Comparison of ENCODE assay signal across 7 cellular contexts in genomic region chr6:106251531-106252255, GRCh38.
DNase-seq lines count a peak whose midpoint lies in the region; ATAC-seq and TF ChIP-seq lines count a peak whose summit lies in the region.
"Not testable (repeated sequence)": the region's sequence is repeated elsewhere in the genome, so short reads cannot be mapped to it uniquely, and the experiment has no call there.

No MANE protein-coding gene starts in this region.

- H3K4me1 Mint-ChIP-seq in activated naive CD4-positive, alpha-beta T cell treated with anti-CD3 and anti-CD28 coated beads, Interleukin-2, amount 10 ng/mL, durations not matched to agents 7 days and 5 days = not testable (repeated sequence)
- H3K4me1 Mint-ChIP-seq in chondrocyte (ENCODE audit: low read depth) = peaks cover 48% of the 10 kb centered on the region

- H3K9me3 Mint-ChIP-seq in activated naive CD4-positive, alpha-beta T cell treated with anti-CD3 and anti-CD28 coated beads, Interleukin-2, amount 10 ng/mL, durations not matched to agents 7 days and 5 days; chondrocyte (ENCODE audit: low read depth): not testable (repeated sequence)

- TF ChIP-seq CTCF in chondrocyte (IDR thresholded peaks at IDR 0.05); foreskin fibroblast (IDR thresholded peaks at IDR 0.05; ENCODE audit: low read depth, low read length): not testable (repeated sequence)

- not testable (repeated sequence) for H3K36me3 ChIP-seq in MG63

- H3K4me3 Mint-ChIP-seq in activated naive CD4-positive, alpha-beta T cell treated with anti-CD3 and anti-CD28 coated beads, Interleukin-2, amount 10 ng/mL, durations not matched to agents 7 days and 5 days = not testable (repeated sequence)
- H3K4me3 Mint-ChIP-seq in chondrocyte (ENCODE audit: unreplicated experiment) = peak overlapping the region; percentile 31

- peaks cover 14% of the 10 kb centered on the region for H3K36me3 Mint-ChIP-seq in activated naive CD4-positive, alpha-beta T cell treated with anti-CD3 and anti-CD28 coated beads, Interleukin-2, amount 10 ng/mL, durations not matched to agents 7 days and 5 days
- not testable (repeated sequence) for H3K36me3 Mint-ChIP-seq in chondrocyte (ENCODE audit: low read depth)

- peak; percentile 63 for ATAC-seq in left lobe of liver

- CTCF ChIA-PET in activated naive CD4-positive, alpha-beta T cell treated with anti-CD3 and anti-CD28 coated beads, Interleukin-2, amount 10 ng/mL, durations not matched to agents 7 days and 5 days (lab: Charles Lee) = interaction anchor here (1.4 kb wide), 1 partner anchor 22 kb away, joined by 3 read pairs; no protein-coding TSS in a partner anchor

- not testable (repeated sequence) for H3K27me3 ChIP-seq in MG63

- H3K27me3 Mint-ChIP-seq in activated naive CD4-positive, alpha-beta T cell treated with anti-CD3 and anti-CD28 coated beads, Interleukin-2, amount 10 ng/mL, durations not matched to agents 7 days and 5 days; chondrocyte (ENCODE audit: low read depth): not testable (repeated sequence)

- not testable (repeated sequence) for H3K9me3 ChIP-seq in MG63

- not testable (repeated sequence) for H3K4me3 ChIP-seq in MG63; foreskin fibroblast (ENCODE audit: low read depth in 1 of 2, low read length in 2 of 2); skeletal muscle cell (ENCODE audit: low read depth, low read length)

- H3K27ac Mint-ChIP-seq in activated naive CD4-positive, alpha-beta T cell treated with anti-CD3 and anti-CD28 coated beads, Interleukin-2, amount 10 ng/mL, durations not matched to agents 7 days and 5 days = peak overlapping the region; percentile 34
- H3K27ac Mint-ChIP-seq in chondrocyte (ENCODE audit: unreplicated experiment) = peak overlapping the region; percentile 83

- peak; percentile 86 for DNase-seq in EH (ENCODE audit: low read depth)
- peak; percentile 88 for DNase-seq in MG63
- not testable (repeated sequence) for DNase-seq in activated naive CD4-positive, alpha-beta T cell treated with anti-CD3 and anti-CD28 coated beads, Interleukin-2, amount 10 ng/mL, durations not matched to agents 7 days and 5 days; chondrocyte (ENCODE audit: low spot score); left lobe of liver (ENCODE audit: low spot score)
- peak; percentile 53 to 72 for DNase-seq in foreskin fibroblast
- DNase-seq in skeletal muscle cell (ENCODE audit: low read depth) = peak; percentile 54
